1 cellular context compared by ENCODE assay signal in genomic region chr9:14238518-14238917, GRCh38.
TF ChIP-seq lines count a peak whose summit lies in the region.

No MANE protein-coding gene starts in this region.

TF ChIP-seq in HepG2, 621 proteins besides CTCF, POLR2A, EP300 and RAD21 (continued from another document):
- no peak for TF ChIP-seq ZBTB49 (CRISPR knock-in tag; IDR thresholded peaks at IDR 0.05; ENCODE audit: borderline replicate concordance)
